In the genomic region with DNA sequence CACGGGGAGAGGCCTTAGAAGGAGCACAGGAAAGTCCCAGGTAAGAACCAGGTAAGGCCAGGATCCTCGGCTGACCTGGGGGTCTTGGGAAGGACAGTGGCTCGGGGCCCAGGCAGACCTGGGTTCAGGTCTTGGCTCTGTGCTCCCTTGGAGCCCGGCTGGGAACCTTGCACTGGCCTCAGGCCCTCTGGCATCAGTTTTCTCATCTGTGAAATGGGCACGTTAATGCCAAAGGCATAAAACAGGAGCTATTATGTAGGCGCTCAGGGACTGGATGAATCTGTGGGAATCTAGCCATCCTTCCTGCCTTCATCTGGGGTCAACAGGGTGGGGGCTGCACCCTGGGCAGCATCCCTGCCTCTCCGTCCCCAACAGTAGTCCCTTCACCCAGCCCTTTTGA, we compare ENCODE assay signal across 30 cellular contexts.
"Had no signal": no experiment of that assay in that cellular context is flagged by ENCODE, and none has a peak within 500 bp of the region (broad histone marks: within the 10 kb centered on the region; RNA-seq: fewer than 3 reads in every experiment).

No MANE protein-coding gene starts in this region.

- H3K4me1 ChIP-seq: breast epithelium, colonic mucosa, foreskin keratinocyte had no signal

- H3K27me3 Mint-ChIP-seq: activated CD4-positive, alpha-beta memory T cell treated with anti-CD3 and anti-CD28 coated beads for 36 hours; activated CD4-positive, alpha-beta T cell treated with anti-CD3 and anti-CD28 coated beads for 36 hours; brain had no signal

- FAIRE-seq: endometrium, endothelial cell of umbilical vein had no signal

- H3K4me1 Mint-ChIP-seq: activated CD4-positive, alpha-beta T cell treated with anti-CD3 and anti-CD28 coated beads for 36 hours; activated CD4-positive, alpha-beta T cell treated with anti-CD3 and anti-CD28 coated beads, Interleukin-2, amount 10 ng/mL, durations not matched to agents 24 days and 14 days; activated naive CD4-positive, alpha-beta T cell treated with anti-CD3 and anti-CD28 coated beads, Interleukin-2, amount 10 ng/mL, durations not matched to agents 7 days and 5 days had no signal

- ATAC-seq: activated CD4-positive, alpha-beta T cell treated with anti-CD3 and anti-CD28 coated beads for 36 hours; activated CD8-positive, alpha-beta memory T cell treated with anti-CD3 and anti-CD28 coated beads, Interleukin-2, amount 10 ng/mL, durations not matched to agents 7 days and 5 days; activated CD8-positive, alpha-beta T cell treated with anti-CD3 and anti-CD28 coated beads, Interleukin-2, amount 10 ng/mL, durations not matched to agents 7 days and 5 days; activated naive CD4-positive, alpha-beta T cell treated with anti-CD3 and anti-CD28 coated beads, Interleukin-2, amount 50 U/mL, for 72 hours had no signal

- H3K27me3 ChIP-seq: breast epithelium, cardiac muscle cell, colonic mucosa had no signal

- H3K36me3 ChIP-seq: breast epithelium, cardiac muscle cell, colonic mucosa, gastrocnemius medialis had no signal

- H3K9me3 Mint-ChIP-seq: activated CD4-positive, alpha-beta memory T cell treated with anti-CD3 and anti-CD28 coated beads for 36 hours; activated CD4-positive, alpha-beta T cell treated with anti-CD3 and anti-CD28 coated beads, Interleukin-2, amount 10 ng/mL, durations not matched to agents 24 days and 14 days; activated naive CD4-positive, alpha-beta T cell treated with anti-CD3 and anti-CD28 coated beads, Interleukin-2, amount 10 ng/mL, durations not matched to agents 7 days and 5 days; activated naive CD4-positive, alpha-beta T cell treated with anti-CD3 and anti-CD28 coated beads, Interleukin-2, amount 50 U/mL, for 72 hours; activated T-helper 1 cell treated with anti-CD3 and anti-CD28 coated beads, Interleukin-12 subunit alpha, Interleukin-12 subunit beta, Interleukin-2, Interleukin-4 antibody, amounts not matched to agents 30 ng/mL and 10 ng/mL and 1 ng/mL, durations not matched to agents 14 hours and 24 hours and 36 hours; activated T-helper 2 cell treated with anti-CD3 and anti-CD28 coated beads, Interferon-gamma antibody, Interleukin-2, Interleukin-4, amounts not matched to agents 10 μg/mL and 5 μg/mL and 100 μg/mL, durations not matched to agents 14 hours and 24 hours and 36 hours had no signal

- DNase-seq: activated CD4-positive, alpha-beta memory T cell treated with anti-CD3 and anti-CD28 coated beads for 36 hours; activated CD4-positive, alpha-beta T cell treated with anti-CD3 and anti-CD28 coated beads for 36 hours; activated CD4-positive, alpha-beta T cell treated with anti-CD3 and anti-CD28 coated beads, Interleukin-2, amount 10 ng/mL, durations not matched to agents 24 days and 14 days; activated CD4-positive, CD25-positive, alpha-beta regulatory T cell; activated CD4-positive, CD25-positive, alpha-beta regulatory T cell treated with anti-CD3 and anti-CD28 coated beads, Interleukin-2, amount 50 U/mL, for 72 hours; activated CD8-positive, alpha-beta memory T cell treated with anti-CD3 and anti-CD28 coated beads, Interleukin-2, amount 10 ng/mL, durations not matched to agents 7 days and 5 days; activated CD8-positive, alpha-beta memory T cell treated with anti-CD3 and anti-CD28 coated beads, Interleukin-2, amount 50 U/mL, for 4 hours; activated CD8-positive, alpha-beta T cell treated with anti-CD3 and anti-CD28 coated beads, Interleukin-2, amount 10 ng/mL, durations not matched to agents 7 days and 5 days; activated effector memory CD4-positive, alpha-beta T cell treated with anti-CD3 and anti-CD28 coated beads, Interleukin-2, amount 50 U/mL, for 16 hours; activated naive CD4-positive, alpha-beta T cell treated with anti-CD3 and anti-CD28 coated beads, Interleukin-2, amount 10 ng/mL, durations not matched to agents 7 days and 5 days; activated naive CD8-positive, alpha-beta T cell treated with anti-CD3 and anti-CD28 coated beads, Interleukin-2, amount 10 ng/mL, durations not matched to agents 7 days and 5 days; activated T-cell treated with anti-CD3 and anti-CD28 coated beads, Interleukin-2, amount 50 U/mL, for 1 hour; activated T-cell treated with anti-CD3 and anti-CD28 coated beads, Interleukin-2, amount 50 U/mL, for 48 hours; amniotic stem cell; central memory CD4-positive, alpha-beta T cell; cerebellar nuclear complex; effector CD8-positive, alpha-beta T cell; foreskin keratinocyte; T-helper 2 cell had no signal

- H3K27ac Mint-ChIP-seq: activated CD4-positive, alpha-beta memory T cell treated with anti-CD3 and anti-CD28 coated beads for 36 hours; activated CD4-positive, alpha-beta T cell treated with anti-CD3 and anti-CD28 coated beads for 36 hours; activated CD4-positive, alpha-beta T cell treated with anti-CD3 and anti-CD28 coated beads, Interleukin-2, amount 10 ng/mL, durations not matched to agents 24 days and 14 days; activated CD8-positive, alpha-beta memory T cell treated with anti-CD3 and anti-CD28 coated beads, Interleukin-2, amount 10 ng/mL, durations not matched to agents 7 days and 5 days; activated CD8-positive, alpha-beta T cell treated with anti-CD3 and anti-CD28 coated beads, Interleukin-2, amount 10 ng/mL, durations not matched to agents 7 days and 5 days; activated naive CD4-positive, alpha-beta T cell treated with anti-CD3 and anti-CD28 coated beads, Interleukin-2, amount 10 ng/mL, durations not matched to agents 7 days and 5 days; activated naive CD4-positive, alpha-beta T cell treated with anti-CD3 and anti-CD28 coated beads, Interleukin-2, amount 50 U/mL, for 72 hours; activated naive CD8-positive, alpha-beta T cell treated with anti-CD3 and anti-CD28 coated beads, Interleukin-2, amount 10 ng/mL, durations not matched to agents 7 days and 5 days; activated T-helper 1 cell treated with anti-CD3 and anti-CD28 coated beads, Interleukin-12 subunit alpha, Interleukin-12 subunit beta, Interleukin-2, Interleukin-4 antibody, amounts not matched to agents 30 ng/mL and 10 ng/mL and 1 ng/mL, durations not matched to agents 14 hours and 24 hours and 36 hours; activated T-helper 2 cell treated with anti-CD3 and anti-CD28 coated beads, Interferon-gamma antibody, Interleukin-2, Interleukin-4, amounts not matched to agents 10 μg/mL and 5 μg/mL and 100 μg/mL, durations not matched to agents 14 hours and 24 hours and 36 hours had no signal

- H3K36me3 Mint-ChIP-seq: activated CD4-positive, alpha-beta memory T cell treated with anti-CD3 and anti-CD28 coated beads for 36 hours; activated CD8-positive, alpha-beta memory T cell treated with anti-CD3 and anti-CD28 coated beads, Interleukin-2, amount 10 ng/mL, durations not matched to agents 7 days and 5 days; activated naive CD4-positive, alpha-beta T cell treated with anti-CD3 and anti-CD28 coated beads, Interleukin-2, amount 10 ng/mL, durations not matched to agents 7 days and 5 days; activated naive CD4-positive, alpha-beta T cell treated with anti-CD3 and anti-CD28 coated beads, Interleukin-2, amount 50 U/mL, for 72 hours; activated naive CD8-positive, alpha-beta T cell treated with anti-CD3 and anti-CD28 coated beads, Interleukin-2, amount 10 ng/mL, durations not matched to agents 7 days and 5 days; brain had no signal

- H3K4me3 ChIP-seq: breast epithelium, cardiac muscle cell, colonic mucosa, gastrocnemius medialis had no signal

- H3K9me3 ChIP-seq: breast epithelium, colonic mucosa, gastrocnemius medialis had no signal

- H3K4me3 Mint-ChIP-seq: activated CD4-positive, alpha-beta memory T cell treated with anti-CD3 and anti-CD28 coated beads for 36 hours; activated CD4-positive, alpha-beta T cell treated with anti-CD3 and anti-CD28 coated beads for 36 hours; activated CD4-positive, alpha-beta T cell treated with anti-CD3 and anti-CD28 coated beads, Interleukin-2, amount 10 ng/mL, durations not matched to agents 24 days and 14 days; activated CD8-positive, alpha-beta memory T cell treated with anti-CD3 and anti-CD28 coated beads, Interleukin-2, amount 10 ng/mL, durations not matched to agents 7 days and 5 days; activated CD8-positive, alpha-beta T cell treated with anti-CD3 and anti-CD28 coated beads, Interleukin-2, amount 10 ng/mL, durations not matched to agents 7 days and 5 days; activated naive CD4-positive, alpha-beta T cell treated with anti-CD3 and anti-CD28 coated beads, Interleukin-2, amount 10 ng/mL, durations not matched to agents 7 days and 5 days; activated naive CD8-positive, alpha-beta T cell treated with anti-CD3 and anti-CD28 coated beads, Interleukin-2, amount 10 ng/mL, durations not matched to agents 7 days and 5 days; activated T-helper 1 cell treated with anti-CD3 and anti-CD28 coated beads, Interleukin-12 subunit alpha, Interleukin-12 subunit beta, Interleukin-2, Interleukin-4 antibody, amounts not matched to agents 30 ng/mL and 10 ng/mL and 1 ng/mL, durations not matched to agents 14 hours and 24 hours and 36 hours; brain had no signal

- H3K27ac ChIP-seq: breast epithelium, cardiac muscle cell, colonic mucosa, epithelial cell of prostate, foreskin keratinocyte had no signal
